14 cellular contexts compared by ENCODE assay signal in genomic region chr19:52669586-52669985, GRCh38. TPM values are rescaled to one million over a fixed set of nuclear protein-coding genes. Genes with fewer than 3 reads are reported as not detected.
A peak's percentile ranks its signal among the peaks of the same experiment; 100 is the strongest.
DNase-seq lines count a peak whose midpoint lies in the region; ATAC-seq and TF ChIP-seq lines count a peak whose summit lies in the region.
"Had no signal": no experiment of that assay in that cellular context is flagged by ENCODE, and none has a peak within 500 bp of the region (broad histone marks: within the 10 kb centered on the region; RNA-seq: fewer than 3 reads in every experiment).

No MANE protein-coding gene starts in this region.

- H3K27me3 ChIP-seq in hepatocyte = no peaks in the 10 kb centered on the region
- H3K27me3 ChIP-seq in aorta (ENCODE audit: control insufficient read depth in 1 of 2, insufficient read depth in 2 of 2, low read length in 1 of 2) = no peaks in the 10 kb centered on the region

- peaks cover 8% of the 10 kb centered on the region for H3K4me1 Mint-ChIP-seq in type B pancreatic cell (ENCODE audit: unreplicated experiment)

- WGBS in hepatocyte (ENCODE audit: low lambda C conversion rate, missing lambda C conversion rate) = 92% methylated on average over 5 of the region's 5 CpGs
- WGBS in aorta, 2 donors = 92 to 97% methylated on average over 5 of the region's 5 CpGs

- no peak overlapping the region for H2AFZ ChIP-seq in hepatocyte
- H2AFZ ChIP-seq: GM23248 had no signal

- H3K27ac Mint-ChIP-seq in type B pancreatic cell = peak overlapping the region; percentile 93
- H3K27ac Mint-ChIP-seq: CD8-positive, alpha-beta T cell had no signal

- no peak overlapping the region for H3K4me3 ChIP-seq in hepatocyte
- no peak overlapping the region for H3K4me3 ChIP-seq in aorta (ENCODE audit: low read length in 2 of 2)
- H3K4me3 ChIP-seq: A549, GM23248 had no signal

- peaks cover 6% of the 10 kb centered on the region for H3K9me3 Mint-ChIP-seq in type B pancreatic cell
- H3K9me3 Mint-ChIP-seq: CD8-positive, alpha-beta T cell had no signal

- H3K27ac ChIP-seq in caudate nucleus (ENCODE audit: low read depth, low read length) = peak overlapping the region; percentile 61
- peak overlapping the region; percentile 58 for H3K27ac ChIP-seq in hepatocyte
- H3K27ac ChIP-seq in aorta (ENCODE audit: low read depth in 1 of 2, low read length in 2 of 2) = no peak overlapping the region
- H3K27ac ChIP-seq: A549, GM23248, HL-60 had no signal

- no peak for ATAC-seq in aorta (ENCODE audit: low FRiP score)
- ATAC-seq: A549; CD8-positive, alpha-beta T cell had no signal

- H3K4me3 Mint-ChIP-seq in type B pancreatic cell = peak overlapping the region; percentile 57
- H3K4me3 Mint-ChIP-seq: CD14-positive monocyte; CD8-positive, alpha-beta T cell had no signal

- DNase-seq in HT-29 (ENCODE audit: low spot score) = peak; percentile 13
- DNase-seq in caudate nucleus (lab: John Stamatoyannopoulos, UW) = peak in 5 of 61 donors; percentile 1 to 30 (median 2)
- DNase-seq in hepatocyte (ENCODE audit: low spot score) = no peak
- DNase-seq in type B pancreatic cell (ENCODE audit: extremely low spot score, unreplicated experiment) = no peak
- DNase-seq in D341Med (ENCODE audit: low spot score) = no peak
- no peak for DNase-seq in aorta
- no peak for DNase-seq in activated gamma-delta T cell (lab: John Stamatoyannopoulos, UW)
- DNase-seq: Calu3; CD8-positive, alpha-beta T cell; DMS79; GM23248 had no signal

- H3K4me1 ChIP-seq in hepatocyte (ENCODE audit: insufficient read depth) (peaks cover 6% of the 10 kb centered on the region), aorta (ENCODE audit: control insufficient read depth in 1 of 2, insufficient read depth in 2 of 2, low read length in 2 of 2) (peaks cover 2 to 3% of the 10 kb centered on the region in 2 donors)
- H3K4me1 ChIP-seq: A549 had no signal

- intact Hi-C loops in aorta (cut with DNase I) = no loop called here

- H3K9me3 ChIP-seq in hepatocyte (ENCODE audit: low read depth) (no peaks in the 10 kb centered on the region), aorta (ENCODE audit: control insufficient read depth, low read length) (no peaks in the 10 kb centered on the region)

- H3K4me2 ChIP-seq in hepatocyte = no peak overlapping the region
- H3K4me2 ChIP-seq: A549 had no signal

- no peaks in the 10 kb centered on the region for H3K9me2 ChIP-seq in hepatocyte (replicated peaks; ENCODE audit: insufficient read depth)

- H3K36me3 ChIP-seq in hepatocyte (replicated peaks; ENCODE audit: insufficient read depth, low read depth) (no peaks in the 10 kb centered on the region), aorta (ENCODE audit: control insufficient read depth in 1 of 2, insufficient read depth in 2 of 2, low read length in 1 of 2) (no peaks in the 10 kb centered on the region)

- TF ChIP-seq CTCF in hepatocyte (IDR thresholded peaks at IDR 0.05; ENCODE audit: poor library complexity) = no peak
- TF ChIP-seq CTCF in type B pancreatic cell (conservative IDR thresholded peaks at IDR 0.05) = no peak

- H3K36me3 Mint-ChIP-seq in type B pancreatic cell = peaks cover 29% of the 10 kb centered on the region

- no peaks in the 10 kb centered on the region for H4K20me1 ChIP-seq in hepatocyte (ENCODE audit: insufficient read depth, poor library complexity, severe bottlenecking)

- H3K79me2 ChIP-seq in hepatocyte = peaks cover 51% of the 10 kb centered on the region

- H3K27me3 Mint-ChIP-seq in type B pancreatic cell = no peaks in the 10 kb centered on the region

RNA-seq across cellular contexts. Expression of gene ZNF83, which starts 31.4 kb away (rescaled TPM):
- total RNA-seq in HT-29 (2014; rRNA removed; shearing (Covaris generic)) = 5.7 and 6.4 TPM in 2 replicates
- 48.6 and 55.8 TPM in 2 replicates for total RNA-seq in hepatocyte
- polyA plus RNA-seq in hepatocyte = 32.6 and 42.9 TPM in 2 replicates
- 76.2 and 81.0 TPM in 2 replicates for total RNA-seq in type B pancreatic cell (ENCODE audit: low replicate concordance)
- 10 to 100 TPM; 51.3 to 78.7 TPM for total RNA-seq in aorta
- 100 to 1,000 TPM in 1 of 2 donors, 10 to 100 TPM in 1; 38.4 to 144 TPM for polyA plus RNA-seq in aorta

Comparison
In these comparisons a context has a peak if more than half of its experiments do, and no peak if none do; other contexts are left out.
1. H3K27ac ChIP-seq: peak in caudate nucleus (single experiment) and hepatocyte (single experiment); none in aorta (0 of 2).